In the genomic region with DNA sequence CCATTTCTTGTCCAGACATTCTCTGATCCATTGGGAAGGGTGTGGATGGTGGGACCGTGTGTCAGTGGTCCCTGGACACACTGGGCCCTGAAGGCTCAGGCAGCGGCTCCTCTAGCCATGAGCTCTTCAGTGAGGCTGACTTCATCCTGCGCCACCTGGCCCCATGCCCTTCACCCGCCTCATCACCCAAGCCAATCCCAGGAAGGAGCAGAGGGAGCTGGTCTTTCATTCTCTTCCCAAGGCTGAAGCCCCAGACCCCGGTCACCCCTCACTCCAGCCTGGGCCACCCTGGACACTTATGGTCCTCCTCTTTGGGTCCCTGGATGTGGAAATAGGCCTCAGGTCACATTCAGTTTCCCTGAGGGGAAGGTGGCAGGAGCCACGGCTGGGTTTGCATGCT, we compare ENCODE assay signal across 1 cellular context. TPM values are rescaled to one million over a fixed set of nuclear protein-coding genes. Genes with fewer than 3 reads are reported as not detected.
"Had no signal": no experiment of that assay in that cellular context is flagged by ENCODE, and none has a peak within 500 bp of the region (broad histone marks: within the 10 kb centered on the region; RNA-seq: fewer than 3 reads in every experiment).

No MANE protein-coding gene starts in this region.

RNA-seq across cellular contexts. Expression of gene GOLGA6L10, which starts 24.4 kb away (rescaled TPM):
- total RNA-seq: HT-29 had no signal
